18 cellular contexts compared by ENCODE assay signal in genomic region chr2:10847008-10847407, GRCh38. TPM values are rescaled to one million over a fixed set of nuclear protein-coding genes. Genes with fewer than 3 reads are reported as not detected.
DNase-seq lines count a peak whose midpoint lies in the region; ATAC-seq and TF ChIP-seq lines count a peak whose summit lies in the region.
"Had no signal": no experiment of that assay in that cellular context is flagged by ENCODE, and none has a peak within 500 bp of the region (broad histone marks: within the 10 kb centered on the region; RNA-seq: fewer than 3 reads in every experiment).

No MANE protein-coding gene starts in this region.

- intact Hi-C loops in right cardiac atrium (cut with DNase I): no loop called here

- no peak overlapping the region for H3K18ac ChIP-seq in trophoblast cell (ENCODE audit: low read length)

- H4K12ac ChIP-seq in trophoblast cell (ENCODE audit: low read depth, low read length): no peak overlapping the region

- no peak overlapping the region for H3K4me2 ChIP-seq in trophoblast cell (ENCODE audit: low read length)

- no peak overlapping the region for H2BK12ac ChIP-seq in trophoblast cell (ENCODE audit: low read length)

- H4K8ac ChIP-seq in trophoblast cell (ENCODE audit: low read depth, low read length): no peak overlapping the region

- H3K27ac ChIP-seq in gastroesophageal sphincter (peak overlapping the region; percentile 64 to 95 (median 92)), right cardiac atrium (ENCODE audit: low read length) (peak overlapping the region; percentile 95), rectal smooth muscle tissue (ENCODE audit: low read depth, low read length) (peak overlapping the region; percentile 22), trophoblast cell (ENCODE audit: low read depth, low read length) (no peak overlapping the region)
- H3K27ac ChIP-seq: C4-2B, HL-60, RWPE1 had no signal

- no peak overlapping the region for H2AK5ac ChIP-seq in trophoblast cell (ENCODE audit: low read length)

- ATAC-seq in gastroesophageal sphincter: no peak
- peak; percentile 80 to 82 for ATAC-seq in right cardiac atrium
- no peak for ATAC-seq in HG02973 (IDR thresholded peaks at IDR 0.05; ENCODE audit: unreplicated experiment)
- ATAC-seq: K562 had no signal

- H3K4me3 ChIP-seq in gastroesophageal sphincter: no peak overlapping the region
- H3K4me3 ChIP-seq in right cardiac atrium (ENCODE audit: low read length): peak overlapping the region; percentile 18
- no peak overlapping the region for H3K4me3 ChIP-seq in rectal smooth muscle tissue (ENCODE audit: low read length)
- H3K4me3 ChIP-seq in trophoblast cell (ENCODE audit: low read depth, low read length): no peak overlapping the region
- H3K4me3 ChIP-seq: K562 had no signal

- no peak for TF ChIP-seq CTCF in gastroesophageal sphincter (IDR thresholded peaks at IDR 0.05)

- no peak for TF ChIP-seq EP300 in gastroesophageal sphincter (IDR thresholded peaks at IDR 0.05)

- no peak overlapping the region for H2BK120ac ChIP-seq in trophoblast cell (ENCODE audit: insufficient read depth, low read length, poor library complexity)

- H3K9ac ChIP-seq in rectal smooth muscle tissue (ENCODE audit: low read length) (no peak overlapping the region), trophoblast cell (ENCODE audit: low read length) (no peak overlapping the region)

- no peak overlapping the region for H3K23ac ChIP-seq in trophoblast cell (ENCODE audit: low read length)

- no peak for TF ChIP-seq POLR2A in gastroesophageal sphincter (IDR thresholded peaks at IDR 0.05)

- H3K27me3 ChIP-seq in gastroesophageal sphincter (no peaks in the 10 kb centered on the region), right cardiac atrium (ENCODE audit: control insufficient read depth, insufficient read depth) (no peaks in the 10 kb centered on the region), rectal smooth muscle tissue (ENCODE audit: control insufficient read depth, insufficient read depth, low read length) (no peaks in the 10 kb centered on the region), trophoblast cell (ENCODE audit: insufficient read depth, low read length) (no peaks in the 10 kb centered on the region)

- WGBS in gastroesophageal sphincter (ENCODE audit: low coverage in 1 of 2), 2 donors: 85% methylated on average over 4 of the region's 7 CpGs; no CpG with 5 or more reads in 1 of the 2 donors
- 60% methylated on average over 7 of the region's 7 CpGs for WGBS in right cardiac atrium
- WGBS in trophoblast cell (ENCODE audit: extremely low coverage, insufficient coverage, insufficient read length): no CpG with 5 or more reads among the region's 7 CpGs

- H2AFZ ChIP-seq in trophoblast cell (ENCODE audit: insufficient read depth, low read length, poor library complexity): no peak overlapping the region

- no peak overlapping the region for H3K4ac ChIP-seq in trophoblast cell (ENCODE audit: low read depth, low read length)

- H3K4me1 ChIP-seq in gastroesophageal sphincter: peaks cover 0 to 28% (median 4%) of the 10 kb centered on the region in 3 donors
- H3K4me1 ChIP-seq in right cardiac atrium (ENCODE audit: control insufficient read depth, insufficient read depth, low read length): no peaks in the 10 kb centered on the region
- peaks cover 3% of the 10 kb centered on the region for H3K4me1 ChIP-seq in rectal smooth muscle tissue (ENCODE audit: control insufficient read depth, insufficient read depth, low read length)
- H3K4me1 ChIP-seq in trophoblast cell (ENCODE audit: control insufficient read depth in 1 of 2, insufficient read depth in 2 of 2, low read length in 2 of 2): peaks cover 0 to 2% of the 10 kb centered on the region in 2 experiments

- H3K79me1 ChIP-seq in trophoblast cell (ENCODE audit: low read length): no peaks in the 10 kb centered on the region

- no peak overlapping the region for H3K14ac ChIP-seq in trophoblast cell (ENCODE audit: low read length)

- DNase-seq in Ammon's horn (ENCODE audit: low spot score) (peak; percentile 60), right cardiac atrium (peak; percentile 72 to 88 (median 88)), activated T-cell treated with anti-CD3 and anti-CD28 coated beads for 4 hours (no peak), GM19238 (ENCODE audit: insufficient read length, low spot score) (no peak), trophoblast cell (no peak)
- DNase-seq: H9; NCI-H226; NCI-H69; NK-92 treated with Interleukin-12 subunit alpha and Interleukin-12 subunit beta, amount 100 ng/mL, for 24 hours; OCI-M1 had no signal

- H3K9me3 ChIP-seq in gastroesophageal sphincter (peaks cover 0 to 11% (median 0%) of the 10 kb centered on the region in 3 donors), right cardiac atrium (ENCODE audit: control insufficient read depth, low read length) (no peaks in the 10 kb centered on the region), trophoblast cell (ENCODE audit: insufficient read depth, low read depth, low read length) (peaks cover 1% of the 10 kb centered on the region)
- H3K9me3 ChIP-seq: Caco-2 had no signal

- H3K79me2 ChIP-seq in trophoblast cell (ENCODE audit: control insufficient read depth, insufficient read depth, low read length, poor library complexity): no peaks in the 10 kb centered on the region

- no peak overlapping the region for H2BK5ac ChIP-seq in trophoblast cell (ENCODE audit: low read depth, low read length, poor library complexity)

- H4K91ac ChIP-seq in trophoblast cell (ENCODE audit: low read depth, low read length): no peak overlapping the region

- H3K36me3 ChIP-seq in gastroesophageal sphincter (no peaks in the 10 kb centered on the region), rectal smooth muscle tissue (ENCODE audit: control insufficient read depth, insufficient read depth, low read length) (no peaks in the 10 kb centered on the region), trophoblast cell (ENCODE audit: control insufficient read depth in 1 of 2, insufficient read depth in 2 of 2, low read length in 2 of 2) (no peaks in the 10 kb centered on the region)

RNA-seq across cellular contexts. Expression of gene PDIA6, which starts 34.4 kb away (rescaled TPM):
- 100 to 1,000 TPM in 1 of 4 donors, 10 to 100 TPM in 3; 81.3 to 138 (median 90.3) TPM for total RNA-seq in gastroesophageal sphincter
- 100 to 1,000 TPM in 3 of 4 donors, 10 to 100 TPM in 1; 86.7 to 148 (median 133) TPM for total RNA-seq in right cardiac atrium
- 75.7 TPM for polyA plus RNA-seq in right cardiac atrium
- 459 and 461 TPM in 2 replicates for polyA plus RNA-seq in trophoblast cell (2013)

Comparison
In these comparisons a context has a peak if more than half of its experiments do, and no peak if none do; other contexts are left out.
1. DNase-seq: peak in Ammon's horn (single experiment) and right cardiac atrium (3 of 3); none in activated T-cell treated with anti-CD3 and anti-CD28 coated beads for 4 hours (single experiment), GM19238 (single experiment) and trophoblast cell (0 of 2).
2. ATAC-seq: peak in right cardiac atrium (2 of 2); none in gastroesophageal sphincter (single experiment) and HG02973 (single experiment).